Comparison of ENCODE assay signal across 8 cellular contexts in genomic region chrX:43349363-43349762, GRCh38.
DNase-seq lines count a peak whose midpoint lies in the region; ATAC-seq and TF ChIP-seq lines count a peak whose summit lies in the region.

No MANE protein-coding gene starts in this region.

- H3K79me2 ChIP-seq in fibroblast of lung (ENCODE audit: control insufficient read depth, insufficient read depth, low read length): no peaks in the 10 kb centered on the region

- no peak overlapping the region for H3K4me2 ChIP-seq in fibroblast of lung (ENCODE audit: extremely low read depth, insufficient read depth, low read length)

- H3K9ac ChIP-seq in fibroblast of lung (ENCODE audit: insufficient read depth, low read length): no peak overlapping the region

- no peaks in the 10 kb centered on the region for H4K20me1 ChIP-seq in fibroblast of lung (ENCODE audit: control insufficient read depth, extremely low read depth, insufficient read depth, low read length)

- H3K27ac ChIP-seq in WERI-Rb-1 (no peak overlapping the region), fibroblast of lung (ENCODE audit: insufficient read depth, low read length) (no peak overlapping the region)

- no peak overlapping the region for H2AFZ ChIP-seq in fibroblast of lung (ENCODE audit: low read length)

- H3K27me3 ChIP-seq in WERI-Rb-1 (ENCODE audit: insufficient read depth, low read depth, severe bottlenecking) (no peaks in the 10 kb centered on the region), fibroblast of lung (ENCODE audit: control insufficient read depth, insufficient read depth, low read length) (no peaks in the 10 kb centered on the region)

- H3K4me3 ChIP-seq in Jurkat, Clone E6-1 (ENCODE audit: low read length): no peak overlapping the region
- H3K4me3 ChIP-seq in WERI-Rb-1 (ENCODE audit: low read depth, low read length): no peak overlapping the region
- no peak overlapping the region for H3K4me3 ChIP-seq in fibroblast of lung (replicated peaks in 1 of 4; ENCODE audit: control extremely low read depth in 1 of 4, insufficient read depth in 1 of 4, low read depth in 3 of 4, low read length in 4 of 4)
- no peak overlapping the region for H3K4me3 ChIP-seq in retinal pigment epithelial cell (ENCODE audit: low read length)

- H3K9me3 ChIP-seq in WERI-Rb-1 (ENCODE audit: severe bottlenecking) (no peaks in the 10 kb centered on the region), fibroblast of lung (ENCODE audit: control insufficient read depth, insufficient read depth, low read depth, low read length) (no peaks in the 10 kb centered on the region)

- H3K36me3 ChIP-seq in WERI-Rb-1: no peaks in the 10 kb centered on the region
- H3K36me3 ChIP-seq in fibroblast of lung (ENCODE audit: control insufficient read depth, insufficient read depth, low read length): no peaks in the 10 kb centered on the region

- ATAC-seq in GM19328 (IDR thresholded peaks at IDR 0.05; ENCODE audit: unreplicated experiment): peak; percentile 50

- no peaks in the 10 kb centered on the region for H3K4me1 ChIP-seq in fibroblast of lung (ENCODE audit: control insufficient read depth, extremely low read depth, insufficient read depth, low read length)

- peak; percentile 75 for TF ChIP-seq CTCF in WERI-Rb-1 (IDR thresholded peaks at IDR 0.05; ENCODE audit: low read depth, low read length)
- TF ChIP-seq CTCF in fibroblast of lung (conservative IDR thresholded peaks at IDR 0.05 in 1 of 2, IDR thresholded peaks at IDR 0.05 in 1 of 2; ENCODE audit: low read depth in 1 of 2, low read length in 2 of 2): peak; percentile 26 to 62
- peak; percentile 43 for TF ChIP-seq CTCF in retinal pigment epithelial cell (conservative IDR thresholded peaks at IDR 0.05; ENCODE audit: low read depth, low read length)

- peak; percentile 3 for DNase-seq in DMS 273 treated with DMSO at 0.1 percent for 48 hours (lab: John Stamatoyannopoulos, UW)
- DNase-seq in Jurkat, Clone E6-1 (ENCODE audit: low read depth, low spot score): peak; percentile 41
- DNase-seq in WERI-Rb-1: peak; percentile 56
- peak in 1 of 2 donors; percentile 28 for DNase-seq in fibroblast of lung (ENCODE audit: low read depth in 2 of 2)
- no peak for DNase-seq in retinal pigment epithelial cell (ENCODE audit: low read depth)
- no peak for DNase-seq in 8988T
- no peak for DNase-seq in G401 (ENCODE audit: low spot score)

- in situ Hi-C loops in G401 (cut with HindIII; ENCODE audit: low sequenced_read_pairs): no loop called here

Comparison
In these comparisons a context has a peak if more than half of its experiments do, and no peak if none do; other contexts are left out.
1. DNase-seq: peak in DMS 273 treated with DMSO at 0.1 percent for 48 hours (single experiment), Jurkat, Clone E6-1 (single experiment) and WERI-Rb-1 (single experiment); none in retinal pigment epithelial cell (single experiment), 8988T (single experiment) and G401 (single experiment).
2. Peak in every context shown above with its lines, with median percentiles within 50 percentile points of each other: CTCF ChIP-seq.